In the genomic region with DNA sequence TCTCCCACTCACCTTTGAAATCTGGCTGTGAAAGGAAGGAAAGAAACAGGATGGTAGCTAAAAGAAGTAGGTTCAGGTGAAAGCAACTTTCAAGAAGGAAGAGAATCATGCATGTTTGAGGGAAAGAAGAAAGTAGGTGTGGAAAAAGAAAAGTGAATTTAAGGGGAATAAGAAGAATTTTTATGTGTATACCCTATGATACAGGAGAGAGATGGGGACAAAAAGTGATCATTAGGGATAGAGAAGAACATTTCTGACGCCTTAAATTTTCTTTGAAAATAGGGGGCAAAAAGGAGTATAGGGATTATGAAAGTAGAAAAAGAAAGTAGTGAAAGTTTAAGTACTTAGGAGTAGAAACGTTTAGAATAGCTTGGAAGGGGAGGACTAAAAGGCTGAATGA, we compare ENCODE assay signal across 25 cellular contexts. TPM values are rescaled to one million over a fixed set of nuclear protein-coding genes. Genes with fewer than 3 reads are reported as not detected.
"Had no signal": no experiment of that assay in that cellular context is flagged by ENCODE, and none has a peak within 500 bp of the region (broad histone marks: within the 10 kb centered on the region; RNA-seq: fewer than 3 reads in every experiment).

No MANE protein-coding gene starts in this region.

- H3K27ac ChIP-seq: dorsolateral prefrontal cortex, heart left ventricle, right atrium auricular region, sigmoid colon, skin epidermis, testis, tibial nerve, upper lobe of right lung, vagina had no signal

- H3K27me3 ChIP-seq: dorsolateral prefrontal cortex, heart left ventricle, right atrium auricular region, sigmoid colon, testis, tibial nerve, upper lobe of right lung, vagina had no signal

- ATAC-seq: heart left ventricle; left colon; left ventricle myocardium superior; naive thymus-derived CD4-positive, alpha-beta T cell; stimulated activated naive B cell treated with anti-CD40 and anti-IgM and Interleukin-4, amounts not matched to agents 10 μg/mL and 1 μg/mL and 100 μg/mL, for 72 hours; stimulated activated naive CD8-positive, alpha-beta T cell treated with anti-CD3 and anti-CD28 coated beads, Interleukin-15, amount 100 ng/mL, for 72 hours; upper lobe of right lung had no signal

- H3K4me1 ChIP-seq: heart left ventricle, right atrium auricular region, sigmoid colon, testis, tibial nerve, upper lobe of right lung, vagina had no signal

- H3K9me3 ChIP-seq: right atrium auricular region, sigmoid colon, testis, tibial nerve, vagina had no signal

- H3K27me3 Mint-ChIP-seq: naive thymus-derived CD4-positive, alpha-beta T cell; stimulated activated naive B cell treated with anti-CD40 and anti-IgM and Interleukin-4, amounts not matched to agents 10 μg/mL and 1 μg/mL and 100 μg/mL, for 72 hours; stimulated activated naive CD8-positive, alpha-beta T cell treated with anti-CD3 and anti-CD28 coated beads, Interleukin-15, amount 100 ng/mL, for 72 hours had no signal

- H3K4me3 Mint-ChIP-seq: naive thymus-derived CD4-positive, alpha-beta T cell; neural crest cell; stimulated activated naive B cell treated with anti-CD40 and anti-IgM and Interleukin-4, amounts not matched to agents 10 μg/mL and 1 μg/mL and 100 μg/mL, for 72 hours; stimulated activated naive CD8-positive, alpha-beta T cell treated with anti-CD3 and anti-CD28 coated beads, Interleukin-15, amount 100 ng/mL, for 72 hours had no signal

- H3K4me1 Mint-ChIP-seq: neural crest cell had no signal

- H3K4me3 ChIP-seq: dorsolateral prefrontal cortex, heart left ventricle, lung, right atrium auricular region, sigmoid colon, skin epidermis, testis, tibial nerve, upper lobe of right lung, vagina had no signal

- H3K27ac Mint-ChIP-seq: stimulated activated naive B cell treated with anti-CD40 and anti-IgM and Interleukin-4, amounts not matched to agents 10 μg/mL and 1 μg/mL and 100 μg/mL, for 72 hours had no signal

- DNase-seq: dorsolateral prefrontal cortex; effector CD8-positive, alpha-beta T cell; foreskin melanocyte; heart left ventricle; hippocampal formation; left colon; left ventricle myocardium superior; mesendoderm; naive thymus-derived CD4-positive, alpha-beta T cell; posterior cingulate gyrus; sigmoid colon; stimulated activated CD4-positive, alpha-beta T cell treated with anti-CD3 and anti-CD28 coated beads, Interleukin-2, amount 100 ng/mL, for 24 hours; stimulated activated CD4-positive, alpha-beta T cell treated with anti-CD3 and anti-CD28 coated beads, Interleukin-4, amount 100 ng/mL, for 4 hours; stimulated activated naive B cell treated with anti-CD40 and anti-IgM and Interleukin-4, amounts not matched to agents 10 μg/mL and 1 μg/mL and 100 μg/mL, for 72 hours; stimulated activated naive CD8-positive, alpha-beta T cell treated with anti-CD3 and anti-CD28 coated beads, Interleukin-15, amount 100 ng/mL, for 72 hours; testis; upper lobe of right lung had no signal

RNA-seq across cellular contexts. Expression of a gene that starts 51.6 kb away (rescaled TPM):
- total RNA-seq: kidney epithelial cell, left ventricle myocardium superior, osteocyte, upper lobe of right lung had no signal
- polyA plus RNA-seq: heart left ventricle; naive thymus-derived CD4-positive, alpha-beta T cell had no signal
